In the genomic region with DNA sequence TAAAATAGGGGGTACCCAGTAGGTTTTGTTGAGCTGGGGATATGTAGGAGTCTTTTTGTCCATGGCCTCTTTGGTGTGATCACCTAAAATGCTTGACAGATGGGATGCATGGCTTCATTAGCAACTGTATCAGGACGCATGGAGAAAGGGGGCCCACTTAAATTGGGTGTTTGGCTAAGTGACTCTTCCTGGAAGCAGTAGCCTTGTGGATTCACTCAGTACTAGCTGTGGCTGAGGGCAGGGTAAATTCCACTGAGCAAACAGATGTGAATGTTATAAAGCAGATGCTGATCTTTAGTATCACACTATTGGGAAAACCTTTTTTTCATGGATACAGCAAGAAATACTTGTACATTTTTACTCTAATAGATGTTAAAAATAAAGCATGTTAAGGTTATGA, we compare ENCODE assay signal across 1 cellular context.
TF ChIP-seq lines count a peak whose summit lies in the region.

No MANE protein-coding gene starts in this region.

TF ChIP-seq in H1, 55 proteins besides CTCF, POLR2A, EP300 and RAD21 (continued from another document):
- TF ChIP-seq, protein P1, sequence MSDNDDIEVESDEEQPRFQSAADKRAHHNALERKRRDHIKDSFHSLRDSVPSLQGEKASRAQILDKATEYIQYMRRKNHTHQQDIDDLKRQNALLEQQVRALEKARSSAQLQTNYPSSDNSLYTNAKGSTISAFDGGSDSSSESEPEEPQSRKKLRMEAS (IDR thresholded peaks at IDR 0.05), result no peak
- no peak for TF ChIP-seq CBX5 (IDR thresholded peaks at IDR 0.05; ENCODE audit: low read depth, low read length)
- TF ChIP-seq TEAD4 (IDR thresholded peaks at IDR 0.05; ENCODE audit: low read depth, low read length), result no peak
- TF ChIP-seq SAP30 (IDR thresholded peaks at IDR 0.05; ENCODE audit: insufficient read depth, insufficient replicate concordance, low read length), result no peak
- no peak for TF ChIP-seq KDM1A (IDR thresholded peaks at IDR 0.05; ENCODE audit: borderline replicate concordance, low read length)
- TF ChIP-seq, protein P2, sequence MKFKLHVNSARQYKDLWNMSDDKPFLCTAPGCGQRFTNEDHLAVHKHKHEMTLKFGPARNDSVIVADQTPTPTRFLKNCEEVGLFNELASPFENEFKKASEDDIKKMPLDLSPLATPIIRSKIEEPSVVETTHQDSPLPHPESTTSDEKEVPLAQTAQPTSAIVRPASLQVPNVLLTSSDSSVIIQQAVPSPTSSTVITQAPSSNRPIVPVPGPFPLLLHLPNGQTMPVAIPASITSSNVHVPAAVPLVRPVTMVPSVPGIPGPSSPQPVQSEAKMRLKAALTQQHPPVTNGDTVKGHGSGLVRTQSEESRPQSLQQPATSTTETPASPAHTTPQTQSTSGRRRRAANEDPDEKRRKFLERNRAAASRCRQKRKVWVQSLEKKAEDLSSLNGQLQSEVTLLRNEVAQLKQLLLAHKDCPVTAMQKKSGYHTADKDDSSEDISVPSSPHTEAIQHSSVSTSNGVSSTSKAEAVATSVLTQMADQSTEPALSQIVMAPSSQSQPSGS (IDR thresholded peaks at IDR 0.05; ENCODE audit: low read length), result no peak
- no peak for TF ChIP-seq CTBP2 (IDR thresholded peaks at IDR 0.05; ENCODE audit: borderline replicate concordance, insufficient read depth, insufficient read length, low read length)
- no peak for TF ChIP-seq RNF2 (IDR thresholded peaks at IDR 0.05; ENCODE audit: borderline replicate concordance, low read depth, low read length, missing control alignments, poor library complexity, severe bottlenecking)
- TF ChIP-seq, protein P3, sequence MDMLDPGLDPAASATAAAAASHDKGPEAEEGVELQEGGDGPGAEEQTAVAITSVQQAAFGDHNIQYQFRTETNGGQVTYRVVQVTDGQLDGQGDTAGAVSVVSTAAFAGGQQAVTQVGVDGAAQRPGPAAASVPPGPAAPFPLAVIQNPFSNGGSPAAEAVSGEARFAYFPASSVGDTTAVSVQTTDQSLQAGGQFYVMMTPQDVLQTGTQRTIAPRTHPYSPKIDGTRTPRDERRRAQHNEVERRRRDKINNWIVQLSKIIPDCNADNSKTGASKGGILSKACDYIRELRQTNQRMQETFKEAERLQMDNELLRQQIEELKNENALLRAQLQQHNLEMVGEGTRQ (IDR thresholded peaks at IDR 0.05; ENCODE audit: low read length), result no peak
- no peak for TF ChIP-seq HDAC6 (IDR thresholded peaks at IDR 0.05; ENCODE audit: low read depth, low read length)
